ENCODE assay signal across 2 cellular contexts in the genomic region with DNA sequence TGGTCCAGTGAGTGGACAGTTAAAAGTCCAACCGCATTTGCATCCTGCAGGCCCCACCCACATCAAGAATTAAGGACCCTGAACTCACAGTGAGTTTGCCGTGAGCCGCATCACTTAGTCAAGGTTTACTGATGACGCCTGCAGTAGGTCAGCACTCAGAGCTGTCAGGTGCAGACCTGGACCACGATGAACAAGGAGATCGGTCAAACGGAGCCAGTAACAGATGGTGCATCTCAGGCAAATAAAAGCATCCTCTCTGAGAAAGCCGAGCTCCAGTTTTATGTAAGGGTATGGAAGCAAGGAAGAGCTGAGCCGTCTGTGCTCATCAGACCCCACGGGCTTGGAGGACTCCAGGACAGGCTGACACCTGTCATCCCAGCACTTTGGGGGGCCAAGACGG.
TF ChIP-seq lines count a peak whose summit lies in the region.

No MANE protein-coding gene starts in this region.

TF ChIP-seq in IMR-90, 13 proteins besides CTCF, POLR2A, EP300 and RAD21:
- TF ChIP-seq MAZ (IDR thresholded peaks at IDR 0.05; ENCODE audit: borderline replicate concordance, low read depth, low read length) (no peak), RFX5 (IDR thresholded peaks at IDR 0.05; ENCODE audit: low read depth, low read length) (no peak), CEBPB (IDR thresholded peaks at IDR 0.05; ENCODE audit: low read depth, low read length) (no peak), BHLHE40 (IDR thresholded peaks at IDR 0.05; ENCODE audit: low read depth, low read length) (no peak)
- TF ChIP-seq, protein P1, sequence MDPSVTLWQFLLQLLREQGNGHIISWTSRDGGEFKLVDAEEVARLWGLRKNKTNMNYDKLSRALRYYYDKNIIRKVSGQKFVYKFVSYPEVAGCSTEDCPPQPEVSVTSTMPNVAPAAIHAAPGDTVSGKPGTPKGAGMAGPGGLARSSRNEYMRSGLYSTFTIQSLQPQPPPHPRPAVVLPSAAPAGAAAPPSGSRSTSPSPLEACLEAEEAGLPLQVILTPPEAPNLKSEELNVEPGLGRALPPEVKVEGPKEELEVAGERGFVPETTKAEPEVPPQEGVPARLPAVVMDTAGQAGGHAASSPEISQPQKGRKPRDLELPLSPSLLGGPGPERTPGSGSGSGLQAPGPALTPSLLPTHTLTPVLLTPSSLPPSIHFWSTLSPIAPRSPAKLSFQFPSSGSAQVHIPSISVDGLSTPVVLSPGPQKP (IDR thresholded peaks at IDR 0.05; ENCODE audit: borderline replicate concordance, low read depth, low read length) = no peak

TF ChIP-seq in HEK293T, 16 proteins besides CTCF, POLR2A, EP300 and RAD21 (continued from another document):
- no peak for TF ChIP-seq TARDBP (IDR thresholded peaks at IDR 0.05)
- TF ChIP-seq SP1 (IDR thresholded peaks at IDR 0.05) = no peak
